In the genomic region with DNA sequence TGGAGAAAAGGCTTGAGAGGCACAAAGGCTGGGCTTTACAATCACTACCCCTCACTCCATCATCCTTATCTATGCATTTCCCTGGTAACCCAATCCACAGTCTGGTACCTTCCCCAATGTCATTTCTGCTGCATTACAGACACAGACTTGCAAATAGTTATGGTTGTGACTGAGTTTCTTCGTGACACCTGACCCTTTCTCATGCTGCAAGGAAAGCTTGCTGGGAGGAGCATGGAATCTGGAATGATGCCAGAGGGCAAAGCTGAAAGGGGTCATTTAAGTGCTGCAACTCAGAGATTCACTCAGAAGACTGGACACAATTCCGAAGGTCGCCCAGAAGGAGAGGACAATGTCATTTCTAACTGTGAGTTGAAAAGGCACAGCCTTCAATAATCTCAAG, we compare ENCODE assay signal across 39 cellular contexts. TPM values are rescaled to one million over a fixed set of nuclear protein-coding genes. Genes with fewer than 3 reads are reported as not detected.
"Had no signal": no experiment of that assay in that cellular context is flagged by ENCODE, and none has a peak within 500 bp of the region (broad histone marks: within the 10 kb centered on the region; RNA-seq: fewer than 3 reads in every experiment).

LGALS16 (plus strand) TSS at position 301 of the 400 bp plus-strand sequence; CDS start at position 350, 49 bp downstream.

- H3K27me3 ChIP-seq: adrenal gland, body of pancreas, brain microvascular endothelial cell had no signal

- H3K27ac ChIP-seq: adrenal gland, body of pancreas, brain microvascular endothelial cell, breast epithelium, cardiac muscle cell, VCaP had no signal

- H3K36me3 ChIP-seq: adrenal gland, brain microvascular endothelial cell, breast epithelium, cardiac muscle cell had no signal

- H3K27ac Mint-ChIP-seq: activated B cell treated with CpG ODN at 0.5 μM for 24 hours; activated CD4-positive, alpha-beta memory T cell treated with anti-CD3 and anti-CD28 coated beads for 36 hours; activated CD4-positive, alpha-beta T cell treated with anti-CD3 and anti-CD28 coated beads, Interleukin-2, amount 10 ng/mL, durations not matched to agents 7 days and 5 days; activated CD8-positive, alpha-beta T cell treated with anti-CD3 and anti-CD28 coated beads for 36 hours; activated naive CD4-positive, alpha-beta T cell treated with anti-CD3 and anti-CD28 coated beads for 36 hours; activated naive CD4-positive, alpha-beta T cell treated with anti-CD3 and anti-CD28 coated beads, Interleukin-2, amount 50 U/mL, for 72 hours; activated naive CD8-positive, alpha-beta T cell treated with anti-CD3 and anti-CD28 coated beads for 36 hours; activated T-cell treated with anti-CD3 and anti-CD28 coated beads, Interleukin-2, amount 50 U/mL, for 72 hours; activated T-helper 1 cell treated with anti-CD3 and anti-CD28 coated beads, Interleukin-12 subunit alpha, Interleukin-12 subunit beta, Interleukin-2, Interleukin-4 antibody, amounts not matched to agents 30 ng/mL and 10 ng/mL and 1 ng/mL, durations not matched to agents 14 hours and 24 hours and 36 hours; activated T-helper 17 cell treated with anti-CD3 and anti-CD28 coated beads, Interleukin-2, amount 50 U/mL, for 72 hours; T-helper 1 cell treated with Interleukin-12 subunit alpha and Interleukin-12 subunit beta and Interleukin-4 antibody, amounts not matched to agents 30 μg/mL and 1 μg/mL, for 36 hours; T-helper 2 cell treated with Interferon-gamma antibody and Interleukin-4, amounts not matched to agents 5 μg/mL and 100 μg/mL, for 36 hours had no signal

- H3K4me1 Mint-ChIP-seq: activated B cell treated with CpG ODN at 0.5 μM for 24 hours; activated CD4-positive, alpha-beta T cell treated with anti-CD3 and anti-CD28 coated beads, Interleukin-2, amount 10 ng/mL, durations not matched to agents 7 days and 5 days; activated naive CD8-positive, alpha-beta T cell treated with anti-CD3 and anti-CD28 coated beads for 36 hours; activated T-helper 17 cell treated with anti-CD3 and anti-CD28 coated beads, Interleukin-2, amount 50 U/mL, for 72 hours; central memory CD8-positive, alpha-beta T cell had no signal

- H3K36me3 Mint-ChIP-seq: activated CD4-positive, alpha-beta memory T cell treated with anti-CD3 and anti-CD28 coated beads for 36 hours; activated naive CD4-positive, alpha-beta T cell treated with anti-CD3 and anti-CD28 coated beads, Interleukin-2, amount 50 U/mL, for 72 hours; activated naive CD8-positive, alpha-beta T cell treated with anti-CD3 and anti-CD28 coated beads for 36 hours had no signal

- H3K4me3 Mint-ChIP-seq: activated B cell treated with CpG ODN at 0.5 μM for 24 hours; activated CD4-positive, alpha-beta memory T cell treated with anti-CD3 and anti-CD28 coated beads for 36 hours; activated CD4-positive, alpha-beta T cell treated with anti-CD3 and anti-CD28 coated beads, Interleukin-2, amount 10 ng/mL, durations not matched to agents 7 days and 5 days; activated CD8-positive, alpha-beta T cell treated with anti-CD3 and anti-CD28 coated beads for 36 hours; activated naive CD4-positive, alpha-beta T cell treated with anti-CD3 and anti-CD28 coated beads for 36 hours; activated naive CD8-positive, alpha-beta T cell treated with anti-CD3 and anti-CD28 coated beads for 36 hours; activated T-cell treated with anti-CD3 and anti-CD28 coated beads, Interleukin-2, amount 50 U/mL, for 4 hours; activated T-cell treated with anti-CD3 and anti-CD28 coated beads, Interleukin-2, amount 50 U/mL, for 72 hours; activated T-helper 1 cell treated with anti-CD3 and anti-CD28 coated beads, Interleukin-12 subunit alpha, Interleukin-12 subunit beta, Interleukin-2, Interleukin-4 antibody, amounts not matched to agents 30 ng/mL and 10 ng/mL and 1 ng/mL, durations not matched to agents 14 hours and 24 hours and 36 hours; activated T-helper 17 cell treated with anti-CD3 and anti-CD28 coated beads, Interleukin-2, amount 50 U/mL, for 72 hours; central memory CD8-positive, alpha-beta T cell; T-helper 1 cell treated with Interleukin-12 subunit alpha and Interleukin-12 subunit beta and Interleukin-4 antibody, amounts not matched to agents 30 μg/mL and 1 μg/mL, for 36 hours; T-helper 2 cell treated with Interferon-gamma antibody and Interleukin-4, amounts not matched to agents 5 μg/mL and 100 μg/mL, for 36 hours had no signal

- H3K9me3 ChIP-seq: adrenal gland, body of pancreas, breast epithelium had no signal

- H3K4me1 ChIP-seq: adrenal gland, body of pancreas, breast epithelium had no signal

- DNase-seq: activated B cell treated with CpG ODN at 0.5 μM for 24 hours; activated CD4-positive, alpha-beta memory T cell treated with anti-CD3 and anti-CD28 coated beads for 36 hours; activated CD4-positive, alpha-beta T cell treated with anti-CD3 and anti-CD28 coated beads for 48 hours; activated CD4-positive, alpha-beta T cell treated with anti-CD3 and anti-CD28 coated beads, Interleukin-2, amount 10 ng/mL, durations not matched to agents 7 days and 5 days; activated CD4-positive, CD25-positive, alpha-beta regulatory T cell treated with anti-CD3 and anti-CD28 coated beads, Interleukin-2, amount 50 U/mL, for 72 hours; activated CD8-positive, alpha-beta memory T cell treated with anti-CD3 and anti-CD28 coated beads, Interleukin-2, amount 50 U/mL, for 4 hours; activated CD8-positive, alpha-beta T cell treated with anti-CD3 and anti-CD28 coated beads for 36 hours; activated effector memory CD4-positive, alpha-beta T cell treated with anti-CD3 and anti-CD28 coated beads, Interleukin-2, amount 50 U/mL, for 16 hours; activated gamma-delta T cell treated with Interleukin-2 at 50 U/mL for 16 hours; activated naive CD4-positive, alpha-beta T cell; activated naive CD4-positive, alpha-beta T cell treated with anti-CD3 and anti-CD28 coated beads for 36 hours; activated naive CD4-positive, alpha-beta T cell treated with anti-CD3 and anti-CD28 coated beads, Interleukin-2, amount 50 U/mL, for 16 hours; activated naive CD8-positive, alpha-beta T cell treated with anti-CD3 and anti-CD28 coated beads for 36 hours; activated T-cell treated with anti-CD3 and anti-CD28 coated beads for 4 hours; activated T-cell treated with anti-CD3 and anti-CD28 coated beads, Interleukin-2, amount 50 U/mL, for 1 hour; activated T-cell treated with anti-CD3 and anti-CD28 coated beads, Interleukin-2, amount 50 U/mL, for 4 hours; activated T-cell treated with anti-CD3 and anti-CD28 coated beads, Interleukin-2, amount 50 U/mL, for 72 hours; adrenal gland; amniotic stem cell; aorta; body of pancreas; brain microvascular endothelial cell; caudate nucleus; cerebellar nuclear complex; T-helper 1 cell; T-helper 2 cell; T-helper 9 cell had no signal

- H3K9me3 Mint-ChIP-seq: activated B cell treated with CpG ODN at 0.5 μM for 24 hours; activated CD4-positive, alpha-beta memory T cell treated with anti-CD3 and anti-CD28 coated beads for 36 hours; activated CD4-positive, alpha-beta T cell treated with anti-CD3 and anti-CD28 coated beads, Interleukin-2, amount 10 ng/mL, durations not matched to agents 7 days and 5 days; activated CD8-positive, alpha-beta T cell treated with anti-CD3 and anti-CD28 coated beads for 36 hours; activated naive CD4-positive, alpha-beta T cell treated with anti-CD3 and anti-CD28 coated beads for 36 hours; activated naive CD4-positive, alpha-beta T cell treated with anti-CD3 and anti-CD28 coated beads, Interleukin-2, amount 50 U/mL, for 72 hours; activated naive CD8-positive, alpha-beta T cell treated with anti-CD3 and anti-CD28 coated beads for 36 hours; activated T-cell treated with anti-CD3 and anti-CD28 coated beads, Interleukin-2, amount 50 U/mL, for 4 hours; activated T-cell treated with anti-CD3 and anti-CD28 coated beads, Interleukin-2, amount 50 U/mL, for 72 hours; activated T-helper 1 cell treated with anti-CD3 and anti-CD28 coated beads, Interleukin-12 subunit alpha, Interleukin-12 subunit beta, Interleukin-2, Interleukin-4 antibody, amounts not matched to agents 30 ng/mL and 10 ng/mL and 1 ng/mL, durations not matched to agents 14 hours and 24 hours and 36 hours; activated T-helper 17 cell treated with anti-CD3 and anti-CD28 coated beads, Interleukin-2, amount 50 U/mL, for 72 hours; central memory CD8-positive, alpha-beta T cell; T-helper 1 cell treated with Interleukin-12 subunit alpha and Interleukin-12 subunit beta and Interleukin-4 antibody, amounts not matched to agents 30 μg/mL and 1 μg/mL, for 36 hours; T-helper 2 cell treated with Interferon-gamma antibody and Interleukin-4, amounts not matched to agents 5 μg/mL and 100 μg/mL, for 36 hours had no signal

- H3K4me3 ChIP-seq: adrenal gland, body of pancreas, breast epithelium, cardiac muscle cell had no signal

- ATAC-seq: activated CD8-positive, alpha-beta T cell treated with anti-CD3 and anti-CD28 coated beads for 36 hours; activated naive CD4-positive, alpha-beta T cell treated with anti-CD3 and anti-CD28 coated beads, Interleukin-2, amount 50 U/mL, for 72 hours; activated T-cell treated with anti-CD3 and anti-CD28 coated beads, Interleukin-2, amount 50 U/mL, for 4 hours; activated T-cell treated with anti-CD3 and anti-CD28 coated beads, Interleukin-2, amount 50 U/mL, for 72 hours; activated T-helper 17 cell treated with anti-CD3 and anti-CD28 coated beads, Interleukin-2, amount 50 U/mL, for 72 hours; body of pancreas had no signal

RNA-seq across cellular contexts. Expression of gene LGALS16, which starts in this region (rescaled TPM):
- total RNA-seq: activated B cell treated with CpG ODN at 0.5 μM for 24 hours; activated CD4-positive, alpha-beta memory T cell treated with anti-CD3 and anti-CD28 coated beads for 36 hours; activated CD4-positive, alpha-beta T cell treated with anti-CD3 and anti-CD28 coated beads, Interleukin-2, amount 10 ng/mL, durations not matched to agents 7 days and 5 days; activated CD8-positive, alpha-beta memory T cell treated with anti-CD3 and anti-CD28 coated beads for 36 hours; activated CD8-positive, alpha-beta T cell treated with anti-CD3 and anti-CD28 coated beads for 36 hours; activated naive CD4-positive, alpha-beta T cell treated with anti-CD3 and anti-CD28 coated beads for 36 hours; activated naive CD4-positive, alpha-beta T cell treated with anti-CD3 and anti-CD28 coated beads, Interleukin-2, amount 50 U/mL, for 72 hours; activated naive CD8-positive, alpha-beta T cell treated with anti-CD3 and anti-CD28 coated beads for 36 hours; activated T-cell treated with anti-CD3 and anti-CD28 coated beads, Interleukin-2, amount 50 U/mL, for 4 hours; activated T-cell treated with anti-CD3 and anti-CD28 coated beads, Interleukin-2, amount 50 U/mL, for 72 hours; activated T-helper 1 cell treated with anti-CD3 and anti-CD28 coated beads, Interleukin-12 subunit alpha, Interleukin-12 subunit beta, Interleukin-2, Interleukin-4 antibody, amounts not matched to agents 30 ng/mL and 10 ng/mL and 1 ng/mL, durations not matched to agents 14 hours and 24 hours and 36 hours; activated T-helper 17 cell treated with anti-CD3 and anti-CD28 coated beads, Interleukin-2, amount 50 U/mL, for 72 hours; adrenal gland; aorta; astrocyte; body of pancreas; breast epithelium; cardiac muscle cell; chondrocyte had no signal
- polyA plus RNA-seq: adrenal gland, aorta, cardiac muscle cell had no signal
